Comparison of ENCODE assay signal across 9 cellular contexts in genomic region chr21:18384771-18385170, GRCh38. TPM values are rescaled to one million over a fixed set of nuclear protein-coding genes. Genes with fewer than 3 reads are reported as not detected.
DNase-seq lines count a peak whose midpoint lies in the region; ATAC-seq, FAIRE-seq and TF ChIP-seq lines count a peak whose summit lies in the region.
"Had no signal": no experiment of that assay in that cellular context is flagged by ENCODE, and none has a peak within 500 bp of the region (broad histone marks: within the 10 kb centered on the region; RNA-seq: fewer than 3 reads in every experiment).

No MANE protein-coding gene starts in this region.

- no peaks in the 10 kb centered on the region for H3K9me3 Mint-ChIP-seq in nephron progenitor cell

- ATAC-seq in K562 (no peak), GM19023 (IDR thresholded peaks at IDR 0.05; ENCODE audit: unreplicated experiment) (no peak), HG03520 (IDR thresholded peaks at IDR 0.05; ENCODE audit: unreplicated experiment) (no peak)

- H2AFZ ChIP-seq in K562 (ENCODE audit: low read depth, low read length), result no peak overlapping the region

- no peaks in the 10 kb centered on the region for H3K79me2 ChIP-seq in K562 (ENCODE audit: control insufficient read depth, insufficient read depth, low read length)

- DNase-seq in H4 (ENCODE audit: low spot score) (peak; percentile 58), NCI-H2107 (lab: John Stamatoyannopoulos, UW) (peak; percentile 16), K562 (ENCODE audit: extremely low read depth in 1 of 4, low spot score in 3 of 4) (peak; percentile 4 to 11 (median 8)), nephron progenitor cell (no peak), GM19238 (ENCODE audit: insufficient read length, low spot score) (no peak), islet precursor cell (no peak)

- no peaks in the 10 kb centered on the region for H3K36me3 Mint-ChIP-seq in nephron progenitor cell (ENCODE audit: low read depth)

- no peak overlapping the region for H3K4me2 ChIP-seq in K562 (ENCODE audit: insufficient read depth, low read length)

- in situ Hi-C loops in K562 (cut with MboI), result no loop called here

- no peak overlapping the region for H3K4me3 ChIP-seq in K562

- POLR2A ChIA-PET in K562 (lab: Yijun Ruan, JAX), result no interaction called here

- no peaks in the 10 kb centered on the region for H3K36me3 ChIP-seq in K562 (ENCODE audit: control insufficient read depth, insufficient read depth, low read length)

- TF ChIP-seq RAD21 in K562 (CRISPR knock-in tag; conservative IDR thresholded peaks at IDR 0.05 in 1 of 2, IDR thresholded peaks at IDR 0.05 in 1 of 2), result no peak

- no peaks in the 10 kb centered on the region for H3K4me1 ChIP-seq in K562 (replicated peaks in 1 of 2; ENCODE audit: control insufficient read depth in 2 of 2, insufficient read depth in 2 of 2, low read length in 2 of 2)

- TF ChIP-seq EP300 in K562 (IDR thresholded peaks at IDR 0.05; ENCODE audit: low read length), result no peak

- H3K9me3 ChIP-seq in K562 (replicated peaks; ENCODE audit: control insufficient read depth, insufficient read depth, low read depth, low read length), result no peaks in the 10 kb centered on the region; the same call in 1 of the 2 replicates

- TF ChIP-seq POLR2A in K562 (conservative IDR thresholded peaks at IDR 0.05), result no peak

- no TSS peak for BruUV-seq in K562 (replicated peaks; lab: Mats Ljungman, UMichigan)

- 0% methylated on average over 1 of the region's 1 CpG for WGBS in K562 (ENCODE audit: insufficient coverage, low coverage, missing lambda C conversion rate)

- no peaks in the 10 kb centered on the region for H3K9me1 ChIP-seq in K562 (ENCODE audit: control insufficient read depth, insufficient read depth, low read length)

- TF ChIP-seq CTCF in K562 (IDR thresholded peaks at IDR 0.05 in 2 of 3, conservative IDR thresholded peaks at IDR 0.05 in 1 of 3; ENCODE audit: insufficient read depth in 2 of 3, low read depth in 1 of 3, low read length in 3 of 3), result peak in 1 of 3 experiments; percentile 21; a peak in 2 of 6 replicates
- TF ChIP-seq CTCF in nephron progenitor cell (IDR thresholded peaks at IDR 0.05), result peak; percentile 66

- CTCF ChIA-PET in K562 (lab: Yijun Ruan, JAX; ENCODE audit: low intra/inter-chr PET ratio), result no interaction called here

- no peak overlapping the region for H3K9ac ChIP-seq in K562 (ENCODE audit: insufficient read depth in 1 of 2, low read depth in 2 of 2, low read length in 2 of 2)

- FAIRE-seq in K562 (lab: Jason Lieb, UNC), result no peak

- no peaks in the 10 kb centered on the region for H3K27me3 ChIP-seq in K562 (ENCODE audit: control insufficient read depth in 2 of 2, insufficient read depth in 2 of 2, low read length in 2 of 2)

- H3K27me3 Mint-ChIP-seq in nephron progenitor cell (ENCODE audit: low read depth, poor library complexity), result no peaks in the 10 kb centered on the region

- H3K4me1 Mint-ChIP-seq in nephron progenitor cell, result no peaks in the 10 kb centered on the region

- intact Hi-C loops in K562 (cut with micrococcal nuclease), result no loop called here

- H4K20me1 ChIP-seq in K562 (replicated peaks; ENCODE audit: control insufficient read depth, insufficient read depth, low read length), result no peaks in the 10 kb centered on the region

- no peak overlapping the region for H3K4me3 Mint-ChIP-seq in nephron progenitor cell

- no peak overlapping the region for H3K27ac ChIP-seq in K562 (ENCODE audit: extremely low read depth, low read depth, low read length)

- H3K27ac Mint-ChIP-seq in nephron progenitor cell, result no peak overlapping the region

TF ChIP-seq in K562, 482 proteins besides CTCF, POLR2A, EP300 and RAD21:
- TF ChIP-seq, protein P1, sequence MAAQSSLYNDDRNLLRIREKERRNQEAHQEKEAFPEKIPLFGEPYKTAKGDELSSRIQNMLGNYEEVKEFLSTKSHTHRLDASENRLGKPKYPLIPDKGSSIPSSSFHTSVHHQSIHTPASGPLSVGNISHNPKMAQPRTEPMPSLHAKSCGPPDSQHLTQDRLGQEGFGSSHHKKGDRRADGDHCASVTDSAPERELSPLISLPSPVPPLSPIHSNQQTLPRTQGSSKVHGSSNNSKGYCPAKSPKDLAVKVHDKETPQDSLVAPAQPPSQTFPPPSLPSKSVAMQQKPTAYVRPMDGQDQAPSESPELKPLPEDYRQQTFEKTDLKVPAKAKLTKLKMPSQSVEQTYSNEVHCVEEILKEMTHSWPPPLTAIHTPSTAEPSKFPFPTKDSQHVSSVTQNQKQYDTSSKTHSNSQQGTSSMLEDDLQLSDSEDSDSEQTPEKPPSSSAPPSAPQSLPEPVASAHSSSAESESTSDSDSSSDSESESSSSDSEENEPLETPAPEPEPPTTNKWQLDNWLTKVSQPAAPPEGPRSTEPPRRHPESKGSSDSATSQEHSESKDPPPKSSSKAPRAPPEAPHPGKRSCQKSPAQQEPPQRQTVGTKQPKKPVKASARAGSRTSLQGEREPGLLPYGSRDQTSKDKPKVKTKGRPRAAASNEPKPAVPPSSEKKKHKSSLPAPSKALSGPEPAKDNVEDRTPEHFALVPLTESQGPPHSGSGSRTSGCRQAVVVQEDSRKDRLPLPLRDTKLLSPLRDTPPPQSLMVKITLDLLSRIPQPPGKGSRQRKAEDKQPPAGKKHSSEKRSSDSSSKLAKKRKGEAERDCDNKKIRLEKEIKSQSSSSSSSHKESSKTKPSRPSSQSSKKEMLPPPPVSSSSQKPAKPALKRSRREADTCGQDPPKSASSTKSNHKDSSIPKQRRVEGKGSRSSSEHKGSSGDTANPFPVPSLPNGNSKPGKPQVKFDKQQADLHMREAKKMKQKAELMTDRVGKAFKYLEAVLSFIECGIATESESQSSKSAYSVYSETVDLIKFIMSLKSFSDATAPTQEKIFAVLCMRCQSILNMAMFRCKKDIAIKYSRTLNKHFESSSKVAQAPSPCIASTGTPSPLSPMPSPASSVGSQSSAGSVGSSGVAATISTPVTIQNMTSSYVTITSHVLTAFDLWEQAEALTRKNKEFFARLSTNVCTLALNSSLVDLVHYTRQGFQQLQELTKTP (IDR thresholded peaks at IDR 0.05; ENCODE audit: low read depth in 1 of 2, partially characterized antibody in 2 of 2), result no peak
- TF ChIP-seq, protein P2, sequence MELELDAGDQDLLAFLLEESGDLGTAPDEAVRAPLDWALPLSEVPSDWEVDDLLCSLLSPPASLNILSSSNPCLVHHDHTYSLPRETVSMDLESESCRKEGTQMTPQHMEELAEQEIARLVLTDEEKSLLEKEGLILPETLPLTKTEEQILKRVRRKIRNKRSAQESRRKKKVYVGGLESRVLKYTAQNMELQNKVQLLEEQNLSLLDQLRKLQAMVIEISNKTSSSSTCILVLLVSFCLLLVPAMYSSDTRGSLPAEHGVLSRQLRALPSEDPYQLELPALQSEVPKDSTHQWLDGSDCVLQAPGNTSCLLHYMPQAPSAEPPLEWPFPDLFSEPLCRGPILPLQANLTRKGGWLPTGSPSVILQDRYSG (tag; conservative IDR thresholded peaks at IDR 0.05; ENCODE audit: low read depth), result no peak
- no peak for TF ChIP-seq TCFL5 (CRISPR knock-in tag; conservative IDR thresholded peaks at IDR 0.05)
- no peak for TF ChIP-seq TFE3 (CRISPR knock-in tag; IDR thresholded peaks at IDR 0.05)
- no peak for TF ChIP-seq ZNF561 (CRISPR knock-in tag; conservative IDR thresholded peaks at IDR 0.05)
- no peak for TF ChIP-seq ZKSCAN1 (IDR thresholded peaks at IDR 0.05; ENCODE audit: low read depth, low read length)
TF ChIP-seq in K562: peak in this region for 0.

RNA-seq across cellular contexts. Expression of gene TMPRSS15, which starts 18.8 kb away (rescaled TPM):
- total RNA-seq in H4 (2014; rRNA removed; shearing (Covaris generic)), result 0.37 and 1.4 TPM in 2 replicates
- total RNA-seq in K562 (2011; cell fraction: chromatin; rRNA removed; ENCODE audit: low replicate concordance), result not detected in 2 replicates
- total RNA-seq in K562 (2011; cell fraction: nucleolus; rRNA removed), result not detected in 2 replicates
- not detected in 2 replicates for total RNA-seq in K562 (2011; cell fraction: nucleoplasm; rRNA removed)
- total RNA-seq in K562 (2014; rRNA removed) (not detected in 2 replicates), K562 (2014; rRNA removed; fragmentation: Illumina TruSeq; extraction: Trizol) (0.11 TPM in 1 of 2 replicates, not detected in the other), K562 (2015; rRNA removed; fragmentation: Illumina TruSeq; extraction: Trizol) (0.04 TPM in 2 replicates), K562 (2021) (0.18 TPM in 1 of 2 replicates, not detected in the other)
- polyA plus RNA-seq in K562 (2011; rRNA removed) (not detected in 2 replicates), K562 (2014; fragmentation: Illumina TruSeq; extraction: Trizol) (0.04 and 0.06 TPM in 2 replicates), K562 (2014; fragmentation: Nextera tagmentation; extraction: Ambion mirVana) (under 1 TPM in 1 of 2 experiments, not detected in 1; 0.03 TPM), K562 (2014; rRNA removed) (0.11 and 0.18 TPM in 2 replicates)
- polyA plus RNA-seq in K562 (2011; cell fraction: cytosol; rRNA removed), result not detected in 2 replicates
- not detected in 2 replicates for polyA plus RNA-seq in K562 (2011; cell fraction: nucleus; rRNA removed)
- polyA plus RNA-seq in K562 (2012), result 0.04 and 0.10 TPM in 2 replicates
- not detected in 2 replicates for polyA minus RNA-seq in K562 (2011; rRNA and poly(A)+ RNA removed)
- polyA minus RNA-seq in K562 (2011; cell fraction: cytosol; rRNA and poly(A)+ RNA removed), result not detected in 2 replicates
- not detected in 2 replicates for polyA minus RNA-seq in K562 (2011; cell fraction: nucleus; rRNA and poly(A)+ RNA removed)
- total RNA-seq: HT1080 had no signal

Comparison
In these comparisons a context has a peak if more than half of its experiments do, and no peak if none do; other contexts are left out.
1. DNase-seq: peak in H4 (single experiment), NCI-H2107 (single experiment) and K562 (4 of 4); none in nephron progenitor cell (single experiment), GM19238 (single experiment) and islet precursor cell (single experiment).